15 cellular contexts compared by ENCODE assay signal in the genomic region with DNA sequence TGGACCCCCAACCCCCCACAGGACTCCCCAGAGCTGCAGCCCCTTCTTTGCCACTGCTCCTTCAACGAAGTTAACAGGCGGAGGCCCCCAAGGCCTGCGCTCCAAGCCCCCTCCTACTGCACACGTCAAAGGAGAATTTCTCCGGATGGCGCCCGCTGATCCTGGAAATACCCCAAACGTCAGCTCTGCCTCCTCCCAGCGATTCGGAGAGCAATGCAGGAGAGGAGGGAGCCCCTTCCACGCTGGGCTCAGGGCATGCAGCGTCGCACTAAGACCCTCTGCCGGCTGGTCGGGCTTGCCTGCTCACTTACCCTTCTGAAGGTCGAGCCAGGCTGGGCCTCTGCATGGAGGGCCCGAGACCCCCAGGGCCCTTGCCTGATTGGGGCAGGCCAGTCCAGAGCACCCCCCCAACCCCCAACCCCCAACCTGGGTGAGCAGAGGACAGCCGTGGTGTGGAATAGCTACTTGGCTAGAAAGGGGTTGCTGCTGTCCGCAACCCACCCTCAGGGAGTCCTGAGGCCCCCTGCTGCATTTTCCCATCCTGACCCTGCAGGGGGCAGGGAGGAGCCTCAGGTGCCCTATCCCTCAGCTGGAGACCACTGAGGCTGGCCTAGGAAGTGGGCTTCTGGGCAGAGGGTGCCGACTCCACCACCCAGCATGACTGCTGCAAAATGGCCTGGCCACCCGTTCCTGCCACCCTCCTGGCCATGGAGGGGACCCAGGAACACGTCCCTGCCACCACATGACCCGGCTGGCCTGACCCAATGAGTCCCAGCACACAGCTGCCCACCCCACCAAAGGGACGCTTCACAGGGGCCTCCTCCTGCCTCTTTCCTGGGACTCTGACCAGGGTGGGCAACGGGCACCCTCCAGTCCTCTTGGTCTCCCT. TPM values are rescaled to one million over a fixed set of nuclear protein-coding genes. Genes with fewer than 3 reads are reported as not detected.
DNase-seq lines count a peak whose midpoint lies in the region; ATAC-seq and TF ChIP-seq lines count a peak whose summit lies in the region.
"Had no signal": no experiment of that assay in that cellular context is flagged by ENCODE, and none has a peak within 500 bp of the region (broad histone marks: within the 10 kb centered on the region; RNA-seq: fewer than 3 reads in every experiment).

No MANE protein-coding gene starts in this region.

- no CpG with 5 or more reads among the region's 25 CpGs for WGBS in H9 (ENCODE audit: extremely low coverage, insufficient read length, low lambda C conversion rate)

- H3K4me1 ChIP-seq in BLaER1 = peaks cover 69% of the 10 kb centered on the region
- no peaks in the 10 kb centered on the region; the same call in 1 of the 2 replicates for H3K4me1 ChIP-seq in H9 (ENCODE audit: insufficient read depth, low read length)
- no peaks in the 10 kb centered on the region for H3K4me1 ChIP-seq in foreskin keratinocyte

- TF ChIP-seq CTCF in H9 (conservative IDR thresholded peaks at IDR 0.05) = no peak
- no peak for TF ChIP-seq CTCF in foreskin keratinocyte (conservative IDR thresholded peaks at IDR 0.05)

- H2BK5ac ChIP-seq in H9 (ENCODE audit: insufficient read length, low read length) = no peak overlapping the region

- H3T11ph ChIP-seq in H9 (ENCODE audit: low read length) = no peak overlapping the region

- peak overlapping the region; percentile 82 for H3K9ac ChIP-seq in BLaER1
- no peak overlapping the region for H3K9ac ChIP-seq in H9 (ENCODE audit: extremely low read depth, insufficient read length, low read length)
- H3K9ac ChIP-seq: GM23248 had no signal

- no peaks in the 10 kb centered on the region for H3K79me1 ChIP-seq in H9 (ENCODE audit: insufficient read depth, low read depth, low read length, poor library complexity, severe bottlenecking)

- no peak overlapping the region for H3K4ac ChIP-seq in H9 (ENCODE audit: low read depth, low read length)

- H3K36me3 Mint-ChIP-seq in H9 (ENCODE audit: insufficient read depth in 1 of 3, low read depth in 3 of 3) (no peaks in the 10 kb centered on the region), naive B cell (no peaks in the 10 kb centered on the region)

- peak overlapping the region; percentile 83 for H3K27ac ChIP-seq in BLaER1
- no peak overlapping the region for H3K27ac ChIP-seq in H9 (ENCODE audit: insufficient read length, low read depth, low read length)
- H3K27ac ChIP-seq in foreskin keratinocyte = no peak overlapping the region
- H3K27ac ChIP-seq: brain microvascular endothelial cell, GM23248 had no signal

- no peaks in the 10 kb centered on the region for H3K79me2 ChIP-seq in H9 (ENCODE audit: insufficient read depth, low read length)

- H3K56ac ChIP-seq in H9 (ENCODE audit: insufficient read length, low read depth, low read length) = no peak overlapping the region

- no peak overlapping the region for H2AFZ ChIP-seq in H9 (ENCODE audit: low read length)
- H2AFZ ChIP-seq: GM23248 had no signal

- peak overlapping the region; percentile 100 for H3K4me2 ChIP-seq in BLaER1
- H3K4me2 ChIP-seq in H9 (ENCODE audit: insufficient read depth, insufficient read length, low read length) = peak overlapping the region; percentile 47

- peak overlapping the region; percentile 74 for H3K4me3 ChIP-seq in BLaER1
- H3K4me3 ChIP-seq: GM23248 had no signal

- H3K9me3 ChIP-seq in BLaER1 = no peaks in the 10 kb centered on the region
- no peaks in the 10 kb centered on the region for H3K9me3 ChIP-seq in H9 (ENCODE audit: control insufficient read depth, low read depth, low read length)

- H4K91ac ChIP-seq in H9 (ENCODE audit: insufficient read length, low read depth, low read length) = no peak overlapping the region

- no peak for DNase-seq in H9
- peak; percentile 53 for DNase-seq in cerebellar cortex (ENCODE audit: low spot score)
- no peak for DNase-seq in naive B cell
- DNase-seq in T-helper 1 cell = no peak
- DNase-seq in foreskin keratinocyte = no peak
- DNase-seq: brain microvascular endothelial cell; effector CD8-positive, alpha-beta T cell; KG1; mammary epithelial cell had no signal

- no peak overlapping the region for H2BK120ac ChIP-seq in H9 (ENCODE audit: low read depth, low read length, poor library complexity, severe bottlenecking)

- H2BK12ac ChIP-seq in H9 (ENCODE audit: insufficient read length, low read depth, low read length) = no peak overlapping the region

- 0 out of 2 replicates have a peak, but pooled peaks cover 4% of the 10 kb centered on the region for H4K20me1 ChIP-seq in BLaER1
- H4K20me1 ChIP-seq in H9 (ENCODE audit: control insufficient read depth, insufficient read depth, insufficient read length) = no peaks in the 10 kb centered on the region

- no peak overlapping the region for H3K18ac ChIP-seq in H9 (ENCODE audit: insufficient read length, low read depth, low read length)

- H3K9me3 Mint-ChIP-seq in H9 (no peaks in the 10 kb centered on the region), naive B cell (no peaks in the 10 kb centered on the region)
- H3K9me3 Mint-ChIP-seq: activated naive CD4-positive, alpha-beta T cell treated with anti-CD3 and anti-CD28 coated beads for 36 hours had no signal

- H3K36me3 ChIP-seq in BLaER1 = no peaks in the 10 kb centered on the region
- H3K36me3 ChIP-seq: brain microvascular endothelial cell had no signal

- H3K27ac Mint-ChIP-seq in H9 (no peak overlapping the region), naive B cell (peak overlapping the region in 2 of 6 donors; percentile 13 to 19)
- H3K27ac Mint-ChIP-seq: activated naive CD4-positive, alpha-beta T cell treated with anti-CD3 and anti-CD28 coated beads for 36 hours had no signal

- H2BK20ac ChIP-seq in H9 (ENCODE audit: low read depth, low read length, poor library complexity, severe bottlenecking) = no peak overlapping the region

- H4K5ac ChIP-seq in H9 (ENCODE audit: insufficient read length, low read depth, low read length) = no peak overlapping the region

- no peak overlapping the region for H2BK15ac ChIP-seq in H9 (ENCODE audit: low read depth, low read length)

- ATAC-seq in naive B cell (ENCODE audit: low read depth in 2 of 2) = no peak
- no peak for ATAC-seq in GM18861 (IDR thresholded peaks at IDR 0.05; ENCODE audit: unreplicated experiment)
- no peak for ATAC-seq in HG02870 (IDR thresholded peaks at IDR 0.05; ENCODE audit: unreplicated experiment)
- ATAC-seq in foreskin keratinocyte = no peak

- H3K27me3 ChIP-seq in BLaER1 = no peaks in the 10 kb centered on the region
- H3K27me3 ChIP-seq in H9 (ENCODE audit: insufficient read depth, low read length) = no peaks in the 10 kb centered on the region
- H3K27me3 ChIP-seq in foreskin keratinocyte = peaks cover 39% of the 10 kb centered on the region

- no peak overlapping the region for H2AK5ac ChIP-seq in H9 (ENCODE audit: insufficient read length, low read length)

- H3K23me2 ChIP-seq in H9 (ENCODE audit: insufficient read length, low read depth, low read length, poor library complexity, severe bottlenecking) = peaks cover 10% of the 10 kb centered on the region

- H3K14ac ChIP-seq in H9 (ENCODE audit: insufficient read depth, low read length) = peak overlapping the region; percentile 50; the same call in 1 of the 2 replicates

- H3K4me3 Mint-ChIP-seq in H9 (peak overlapping the region; percentile 56 to 75), naive B cell (peak overlapping the region in 6 of 8 donors; percentile 56 to 82 (median 68))
- H3K4me3 Mint-ChIP-seq: activated naive CD4-positive, alpha-beta T cell treated with anti-CD3 and anti-CD28 coated beads for 36 hours had no signal

- peaks cover 18% of the 10 kb centered on the region for H3K27me3 Mint-ChIP-seq in H9 (ENCODE audit: low read depth)
- H3K27me3 Mint-ChIP-seq in naive B cell = peaks cover 9 to 71% (median 18%) of the 10 kb centered on the region in 3 donors

- no peak overlapping the region for H3K23ac ChIP-seq in H9 (ENCODE audit: insufficient read length, low read depth, low read length)

- H3K4me1 Mint-ChIP-seq in H9 = peaks cover 4 to 10% of the 10 kb centered on the region in 2 experiments
- H3K4me1 Mint-ChIP-seq in naive B cell = peaks cover 0 to 10% (median 0%) of the 10 kb centered on the region in 3 donors

- no peak overlapping the region for H4K8ac ChIP-seq in H9 (replicated peaks; ENCODE audit: insufficient read length, low read depth, low read length)

RNA-seq across cellular contexts. Expression of gene ATP2B2, which starts 1.0 kb away (rescaled TPM):
- total RNA-seq in H9 (2021) = 0.22 and 0.33 TPM in 2 replicates
- polyA plus RNA-seq in naive B cell (ENCODE audit: low read depth in 6 of 6) = under 1 TPM in 1 of 6 donors, not detected in 5; 0.06 TPM
- not detected in 2 replicates for total RNA-seq in foreskin keratinocyte
- not detected in 2 replicates for polyA plus RNA-seq in foreskin keratinocyte
- total RNA-seq: activated naive CD4-positive, alpha-beta T cell treated with anti-CD3 and anti-CD28 coated beads for 36 hours; GM23248; mammary epithelial cell; ureter had no signal
- polyA plus RNA-seq: GM23248, mammary epithelial cell had no signal
